Comparison of ENCODE assay signal across 25 cellular contexts in the genomic region with DNA sequence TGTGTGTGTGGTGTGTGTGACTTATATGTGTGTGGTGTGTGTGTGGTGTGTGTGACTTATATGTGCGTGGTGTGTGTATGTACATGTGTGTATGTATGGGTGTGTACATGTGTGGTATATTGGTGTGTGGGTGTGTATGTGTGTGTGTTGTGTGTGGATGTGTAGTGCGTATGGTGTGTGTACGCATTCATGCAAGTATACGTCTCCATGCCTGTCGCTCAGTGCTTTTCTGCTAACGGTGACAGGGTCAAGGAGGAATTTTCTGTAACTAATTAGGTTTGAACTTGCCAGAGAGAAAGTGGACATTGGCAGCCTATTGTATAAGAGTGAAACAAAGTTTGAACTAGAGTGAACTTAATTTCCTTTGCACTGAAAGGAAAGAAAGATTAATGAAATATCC.
"Had no signal": no experiment of that assay in that cellular context is flagged by ENCODE, and none has a peak within 500 bp of the region (broad histone marks: within the 10 kb centered on the region; RNA-seq: fewer than 3 reads in every experiment).

No MANE protein-coding gene starts in this region.

- H3K4me3 ChIP-seq: colonic mucosa, gastroesophageal sphincter, heart left ventricle, hepatocyte, lung, mucosa of descending colon, neural progenitor cell, ovary, psoas muscle, sigmoid colon, thoracic aorta, tibial nerve, upper lobe of left lung had no signal

- H3K4me2 ChIP-seq: hepatocyte, neural progenitor cell had no signal

- H3K36me3 ChIP-seq: colonic mucosa, gastroesophageal sphincter, heart left ventricle, neural progenitor cell, ovary, sigmoid colon, thoracic aorta, tibial nerve, upper lobe of left lung had no signal

- H3K9me3 ChIP-seq: colonic mucosa, mucosa of descending colon, ovary, psoas muscle, thoracic aorta, upper lobe of left lung had no signal

- H3K9ac ChIP-seq: neural progenitor cell had no signal

- H2AFZ ChIP-seq: hepatocyte, neural progenitor cell had no signal

- H3K27me3 ChIP-seq: colonic mucosa, foreskin keratinocyte, gastroesophageal sphincter, hepatocyte, ovary, sigmoid colon, tibial nerve, upper lobe of left lung had no signal

- ATAC-seq: foreskin keratinocyte; gastroesophageal sphincter; heart left ventricle; left lobe of liver; mucosa of descending colon; psoas muscle; right cardiac atrium; stimulated activated memory B cell treated with anti-CD40 and anti-IgM and Interleukin-4, amounts not matched to agents 10 μg/mL and 1 μg/mL and 100 μg/mL, for 72 hours had no signal

- H3K4me1 ChIP-seq: colonic mucosa, foreskin keratinocyte, gastroesophageal sphincter, heart left ventricle, psoas muscle, sigmoid colon, upper lobe of left lung had no signal

- FAIRE-seq: kidney had no signal

- DNase-seq: colonic mucosa; effector CD8-positive, alpha-beta T cell; endodermal cell; foreskin keratinocyte; heart left ventricle; kidney; mucosa of descending colon; naive B cell; nucleus accumbens; ovary; posterior cingulate gyrus; psoas muscle; right cardiac atrium; sigmoid colon; stimulated activated CD4-positive, alpha-beta T cell treated with anti-CD3 and anti-CD28 coated beads, Interleukin-4, amount 100 ng/mL, for 4 hours; upper lobe of left lung had no signal

- H3K27ac ChIP-seq: colonic mucosa, epithelial cell of prostate, foreskin keratinocyte, gastroesophageal sphincter, heart left ventricle, hepatocyte, neural progenitor cell, ovary, psoas muscle, sigmoid colon, thoracic aorta, tibial nerve, upper lobe of left lung had no signal

- H3K79me2 ChIP-seq: hepatocyte had no signal
